Comparison of ENCODE assay signal across 20 cellular contexts in genomic region chr15:49789436-49789835, GRCh38.
"Had no signal": no experiment of that assay in that cellular context is flagged by ENCODE, and none has a peak within 500 bp of the region (broad histone marks: within the 10 kb centered on the region; RNA-seq: fewer than 3 reads in every experiment).

No MANE protein-coding gene starts in this region.

- H3K36me3 ChIP-seq: SJSA1 had no signal

- H3K27ac ChIP-seq: KMS-11, SJSA1, SK-N-MC had no signal

- H3K9ac ChIP-seq: KMS-11 had no signal

- H3K27me3 ChIP-seq: SJSA1 had no signal

- H3K4me3 ChIP-seq: SJSA1, SK-N-MC had no signal

- DNase-seq: IMR-90, MM.1S, NCI-H1092 treated with DMSO at 0.1 percent for 48 hours, NCI-H1436, NCI-H187, NCI-H2029, NCI-H2081 treated with DMSO at 0.1 percent for 48 hours, NCI-H226, NCI-H446, NCI-H510A, NCI-H524 treated with DMSO at 0.1 percent for 48 hours, NCI-H69, NCI-H774, Right ventricle myocardium superior, RPMI8226, SIG-M5 had no signal

- FAIRE-seq: RCC 7860 had no signal

- H3K4me1 ChIP-seq: SJSA1 had no signal

- H3K4me2 ChIP-seq: KMS-11 had no signal
